8 cellular contexts compared by ENCODE assay signal in genomic region chrX:100768679-100769338, GRCh38. TPM values are rescaled to one million over a fixed set of nuclear protein-coding genes. Genes with fewer than 3 reads are reported as not detected.
DNase-seq lines count a peak whose midpoint lies in the region; FAIRE-seq and TF ChIP-seq lines count a peak whose summit lies in the region.

No MANE protein-coding gene starts in this region.

- no peak overlapping the region for H2AFZ ChIP-seq in osteoblast (ENCODE audit: low read length)

- no peaks in the 10 kb centered on the region for H4K20me1 ChIP-seq in osteoblast (ENCODE audit: insufficient read depth, low read length)

- DNase-seq in NCI-H524 (lab: John Stamatoyannopoulos, UW) (peak; percentile 68 to 80), NCI-H524 treated with DMSO at 0.1 percent for 48 hours (lab: John Stamatoyannopoulos, UW) (no peak), KG1 (lab: John Stamatoyannopoulos, UW) (peak; percentile 34), RCC 7860 (ENCODE audit: low spot score) (peak; percentile 34), activated T-helper 1 cell treated with Interleukin-2 at 50 U/mL for 16 hours (ENCODE audit: low read depth) (peak; percentile 71), fibroblast of the conjunctiva (ENCODE audit: low read depth) (peak; percentile 55), osteoblast (ENCODE audit: insufficient read length, low spot score, missing footprints) (peak; percentile 41), tibial artery (peak; percentile 77 to 86)

- no peaks in the 10 kb centered on the region for H3K9me3 ChIP-seq in osteoblast (ENCODE audit: low read depth, low read length)
- H3K9me3 ChIP-seq in tibial artery: peaks cover 0 to 5% (median 0%) of the 10 kb centered on the region in 3 donors

- intact Hi-C loops in tibial artery (cut with DNase I; ENCODE audit: low total_unique reads): no loop called here

- no peaks in the 10 kb centered on the region for H3K79me2 ChIP-seq in osteoblast (ENCODE audit: insufficient read depth, low read length)

- H3K4me1 ChIP-seq in osteoblast (ENCODE audit: insufficient read depth, low read length) (no peaks in the 10 kb centered on the region), tibial artery (no peaks in the 10 kb centered on the region)

- H3K36me3 ChIP-seq in osteoblast (ENCODE audit: insufficient read depth, low read length): no peaks in the 10 kb centered on the region
- H3K36me3 ChIP-seq in tibial artery: no peaks in the 10 kb centered on the region

- no peak overlapping the region for H3K4me2 ChIP-seq in osteoblast (ENCODE audit: insufficient read depth, low read length)

- H3K27me3 ChIP-seq in osteoblast (ENCODE audit: insufficient read depth, low read length): peaks cover 7% of the 10 kb centered on the region
- no peaks in the 10 kb centered on the region for H3K27me3 ChIP-seq in tibial artery

- H3K4me3 ChIP-seq in osteoblast (ENCODE audit: insufficient read depth, low read length) (no peak overlapping the region), tibial artery (no peak overlapping the region)

- H3K27ac ChIP-seq in osteoblast (ENCODE audit: low read depth, low read length) (no peak overlapping the region), tibial artery (no peak overlapping the region)

- FAIRE-seq in RCC 7860 (lab: Jason Lieb, UNC): peak; percentile 69

- TF ChIP-seq CTCF in osteoblast (IDR thresholded peaks at IDR 0.05; ENCODE audit: extremely low read depth, low read depth, low read length): peak; percentile 100
- peak; percentile 93 to 95 for TF ChIP-seq CTCF in tibial artery (IDR thresholded peaks at IDR 0.05)

RNA-seq across cellular contexts. Expression of gene SYTL4, which starts 36.9 kb away (rescaled TPM):
- 2.9 TPM in 2 replicates for total RNA-seq in osteoblast

RNA-seq across cellular contexts. Expression of gene CSTF2, which starts 51.4 kb away (rescaled TPM):
- 6.5 and 8.7 TPM in 2 replicates for total RNA-seq in osteoblast
